Comparison of ENCODE assay signal across 8 cellular contexts in the genomic region with DNA sequence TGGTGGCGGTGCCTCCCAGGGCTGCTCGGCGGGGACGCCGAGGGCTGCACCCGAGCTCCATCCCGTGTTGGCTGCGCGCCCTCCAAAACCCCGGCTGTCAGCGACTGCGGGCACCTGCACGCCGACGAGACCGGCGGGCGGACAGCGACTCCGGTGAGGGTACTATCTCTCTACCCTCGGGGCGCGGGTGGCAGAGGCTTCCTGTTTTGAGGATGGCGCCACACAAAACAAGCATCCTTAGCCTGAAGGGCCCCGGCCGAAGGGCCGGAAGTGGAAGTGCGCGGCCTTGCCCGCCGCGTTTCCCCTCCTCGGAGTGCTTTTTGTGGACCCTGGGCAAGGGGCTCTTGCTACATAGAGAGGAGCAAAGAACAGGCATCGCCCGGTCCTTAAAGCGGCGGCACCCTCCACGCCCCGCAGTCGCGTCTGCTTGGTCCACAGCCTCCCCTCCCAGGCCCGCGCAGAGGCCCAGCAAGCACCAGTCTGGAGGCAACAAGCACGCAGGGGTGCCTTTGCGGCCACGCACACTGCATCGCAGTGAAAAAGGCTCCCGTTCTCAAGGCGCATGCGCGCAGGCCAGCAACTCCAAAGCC. TPM values are rescaled to one million over a fixed set of nuclear protein-coding genes. Genes with fewer than 3 reads are reported as not detected.
DNase-seq lines count a peak whose midpoint lies in the region; ATAC-seq and TF ChIP-seq lines count a peak whose summit lies in the region.

No MANE protein-coding gene starts in this region.

- no peaks in the 10 kb centered on the region for H4K20me1 ChIP-seq in DOHH2 (ENCODE audit: control insufficient read depth, insufficient read depth, low read depth, low read length)

- H3K79me2 ChIP-seq in DOHH2 (ENCODE audit: control insufficient read depth, low read length), result peaks cover 38% of the 10 kb centered on the region

- H3K4me2 ChIP-seq in DOHH2 (ENCODE audit: low read length), result peak overlapping the region; percentile 79

- DNase-seq in GM20000 (ENCODE audit: low spot score), result peak; percentile 63
- no peak for DNase-seq in Panc1 (ENCODE audit: low read depth, low spot score)
- DNase-seq in amygdala (lab: John Stamatoyannopoulos, UW), result peak in 31 of 56 donors; percentile 44 to 91 (median 73)
- DNase-seq in iPS DF 19.7 (ENCODE audit: low read depth, low spot score), result peak; percentile 9
- peak; percentile 47 to 73 for DNase-seq in gastrocnemius medialis
- DNase-seq in ureter (ENCODE audit: low spot score), result no peak

- in situ Hi-C loops in Panc1 (cut with HindIII; ENCODE audit: low pct_unique_long_range_greater_than_20kb, low sequenced_read_pairs), result no loop called here
- in situ Hi-C loops in gastrocnemius medialis (cut with MboI; ENCODE audit: low sequenced_read_pairs in 4 of 4), result no loop called here

- H3K36me3 ChIP-seq in DOHH2 (ENCODE audit: control insufficient read depth, low read length), result no peaks in the 10 kb centered on the region
- no peaks in the 10 kb centered on the region; the same call in 1 of the 2 replicates for H3K36me3 ChIP-seq in Panc1 (ENCODE audit: control insufficient read depth, insufficient read depth, low read length)
- no peaks in the 10 kb centered on the region for H3K36me3 ChIP-seq in gastrocnemius medialis

- BruUV-seq in Panc1 (replicated peaks; lab: Mats Ljungman, UMichigan), result no TSS peak

- H3K4me3 ChIP-seq in DOHH2 (ENCODE audit: low read length), result peak overlapping the region; percentile 80
- H3K4me3 ChIP-seq in Panc1 (ENCODE audit: low read depth in 2 of 2, low read length in 2 of 2), result peak overlapping the region; percentile 77 to 82
- H3K4me3 ChIP-seq in gastrocnemius medialis, result peak overlapping the region; percentile 75 to 95 (median 86)

- H3F3A ChIP-seq in DOHH2 (ENCODE audit: control insufficient read depth, insufficient read depth), result no peaks in the 10 kb centered on the region

- H3K9me3 ChIP-seq in DOHH2 (ENCODE audit: control insufficient read depth, insufficient read depth, low read length) (peaks cover 11% of the 10 kb centered on the region), Panc1 (ENCODE audit: control insufficient read depth, insufficient read depth, low read depth, low read length) (no peaks in the 10 kb centered on the region; the same call in none of the 2 replicates), gastrocnemius medialis (no peaks in the 10 kb centered on the region)

- H3K27ac ChIP-seq in DOHH2 (ENCODE audit: low read depth, low read length) (peak overlapping the region; percentile 90), Panc1 (ENCODE audit: low read length) (peak overlapping the region; percentile 92), gastrocnemius medialis (peak overlapping the region; percentile 98 to 99 (median 98))

- TF ChIP-seq POLR2A in gastrocnemius medialis (IDR thresholded peaks at IDR 0.05), result peak; percentile 89 to 96

- H3K4me1 ChIP-seq in DOHH2 (ENCODE audit: control insufficient read depth, low read length) (peaks cover 38% of the 10 kb centered on the region), Panc1 (ENCODE audit: control insufficient read depth, insufficient read depth, low read length) (peaks cover 19% of the 10 kb centered on the region), gastrocnemius medialis (peaks cover 23 to 40% of the 10 kb centered on the region in 2 donors)

- peak; percentile 37 for ATAC-seq in HG03571 (IDR thresholded peaks at IDR 0.05; ENCODE audit: unreplicated experiment)
- peak; percentile 69 for ATAC-seq in Panc1
- ATAC-seq in gastrocnemius medialis, result peak; percentile 14 to 15

- intact Hi-C loops in Panc1 (cut with micrococcal nuclease; ENCODE audit: unreplicated experiment) (no loop called here), gastrocnemius medialis (cut with DNase I; ENCODE audit: low total_unique reads) (loop anchor here (2.0 to 10.0 kb wide), 7 partner anchors 19 to 1265 kb away; partner anchors contain the start of genes ARF1, OBSCN and WNT9A)

- TF ChIP-seq CTCF in DOHH2 (IDR thresholded peaks at IDR 0.05; ENCODE audit: low read depth, low read length, poor library complexity, severe bottlenecking) (peak; percentile 16), GM20000 (IDR thresholded peaks at IDR 0.05; ENCODE audit: extremely low read depth, missing control alignments) (no peak), Panc1 (IDR thresholded peaks at IDR 0.05) (no peak), gastrocnemius medialis (IDR thresholded peaks at IDR 0.05 in 4 of 5, conservative IDR thresholded peaks at IDR 0.05 in 1 of 5) (peak in 1 of 5 experiments; percentile 2)

- H3K27me3 ChIP-seq in DOHH2 (ENCODE audit: control insufficient read depth, low read length), result no peaks in the 10 kb centered on the region
- no peaks in the 10 kb centered on the region for H3K27me3 ChIP-seq in Panc1 (ENCODE audit: control insufficient read depth, insufficient read depth, low read length)
- H3K27me3 ChIP-seq in gastrocnemius medialis, result no peaks in the 10 kb centered on the region

- CTCF ChIA-PET in Panc1 (lab: Charles Lee), result no interaction called here

- H3K9me2 ChIP-seq in DOHH2 (replicated peaks; ENCODE audit: control insufficient read depth, low read length), result no peaks in the 10 kb centered on the region

- POLR2A ChIA-PET in Panc1 (lab: Charles Lee), result interaction anchor here (0.7 kb wide), 1 partner anchor 422 kb away, joined by 3 read pairs; no protein-coding TSS in a partner anchor

RNA-seq across cellular contexts. Expression of gene COQ8A, which starts 0.6 kb away (rescaled TPM):
- 15.1 TPM for total RNA-seq in Panc1 (2021; ENCODE audit: unreplicated experiment)
- polyA plus RNA-seq in Panc1 (2012; ENCODE audit: insufficient read length), result 15.7 TPM
- 1,000 to 10,000 TPM in 3 of 4 donors, 100 to 1,000 TPM in 1; 950 to 2,403 (median 1,384) TPM for total RNA-seq in gastrocnemius medialis
- total RNA-seq in ureter, result 32.7 TPM

Comparison
In these comparisons a context has a peak if more than half of its experiments do, and no peak if none do; other contexts are left out.
1. DNase-seq: peak in GM20000 (single experiment), amygdala (31 of 56), iPS DF 19.7 (single experiment) and gastrocnemius medialis (2 of 2); none in Panc1 (single experiment) and ureter (single experiment).
2. ATAC-seq: peak in every context shown above with its lines; median percentile 69 in Panc1; 37 in HG03571; 14 in gastrocnemius medialis.
3. RNA of gene COQ8A, which starts 0.6 kb away (total RNA-seq): 950 to 2,403 TPM in gastrocnemius medialis; 32.7 TPM in ureter (single experiment) and 15.1 TPM in Panc1 (single experiment); every median in the first group is over 10 times any median in the second.
4. Peak in every context shown above with its lines, with median percentiles within 50 percentile points of each other: H3K27ac ChIP-seq and H3K4me3 ChIP-seq.